Comparison of ENCODE assay signal across 13 cellular contexts in the genomic region with DNA sequence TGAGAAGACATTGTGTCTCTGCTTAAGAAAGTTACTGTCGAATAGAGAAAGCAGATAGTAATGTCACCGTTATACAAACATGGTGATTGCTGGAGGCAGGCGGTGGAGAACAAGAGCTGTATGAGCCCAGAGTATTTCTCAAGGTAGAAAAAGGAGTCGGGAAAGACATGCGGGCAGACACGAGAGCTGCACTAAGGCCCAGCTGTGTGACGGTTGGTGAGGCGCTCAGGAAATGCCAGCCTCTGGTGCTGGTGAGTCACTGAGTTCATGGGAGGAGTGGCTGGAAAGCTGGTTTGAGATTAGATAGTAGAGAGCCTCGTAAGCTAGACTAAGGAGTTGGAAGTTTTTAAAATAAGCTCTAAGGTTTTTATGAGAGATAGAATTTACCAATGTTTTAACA.
DNase-seq lines count a peak whose midpoint lies in the region; ATAC-seq, FAIRE-seq and TF ChIP-seq lines count a peak whose summit lies in the region.
"Had no signal": no experiment of that assay in that cellular context is flagged by ENCODE, and none has a peak within 500 bp of the region (broad histone marks: within the 10 kb centered on the region; RNA-seq: fewer than 3 reads in every experiment).

No MANE protein-coding gene starts in this region.

- H3K14ac ChIP-seq in mesenchymal stem cell (ENCODE audit: low read length in 2 of 2), result no peak overlapping the region

- H3K4me2 ChIP-seq in K562 (ENCODE audit: insufficient read depth, low read length) (peak overlapping the region; percentile 40; the same call in 1 of the 2 replicates), mesenchymal stem cell (ENCODE audit: low read length, poor library complexity, severe bottlenecking) (no peak overlapping the region)
- H3K4me2 ChIP-seq: BLaER1 had no signal

- H3K27me3 Mint-ChIP-seq in type B pancreatic cell, result no peaks in the 10 kb centered on the region
- H3K27me3 Mint-ChIP-seq: activated naive CD8-positive, alpha-beta T cell treated with anti-CD3 and anti-CD28 coated beads, Interleukin-2, amount 10 ng/mL, durations not matched to agents 7 days and 5 days had no signal

- peak; percentile 31 for DNase-seq in Caki2 (ENCODE audit: low read depth)
- DNase-seq in NB4 (ENCODE audit: low read depth), result peak; percentile 94
- DNase-seq in K562 (ENCODE audit: extremely low read depth in 1 of 4, low spot score in 3 of 4), result peak in 2 of 4 experiments; percentile 40 to 46
- peak; percentile 87 for DNase-seq in mesenchymal stem cell
- DNase-seq in DMS53 treated with DMSO at 0.1 percent for 48 hours (lab: John Stamatoyannopoulos, UW; ENCODE audit: unreplicated experiment), result no peak
- no peak for DNase-seq in type B pancreatic cell (ENCODE audit: extremely low spot score, unreplicated experiment)
- DNase-seq in colonic mucosa, result no peak
- no peak for DNase-seq in NCI-H446 (lab: John Stamatoyannopoulos, UW)
- DNase-seq: activated CD4-positive, alpha-beta T cell treated with anti-CD3 and anti-CD28 coated beads, Interleukin-2, amount 50 U/mL, for 48 hours; activated naive CD8-positive, alpha-beta T cell treated with anti-CD3 and anti-CD28 coated beads, Interleukin-2, amount 10 ng/mL, durations not matched to agents 7 days and 5 days; NCI-H2029 had no signal

- in situ Hi-C loops in Caki2 (cut with HindIII; ENCODE audit: low pct_unique_long_range_greater_than_20kb, low sequenced_read_pairs) (no loop called here), K562 (cut with MboI) (no loop called here)

- H3K27ac ChIP-seq in K562 (ENCODE audit: extremely low read depth, low read depth, low read length) (peak overlapping the region; percentile 66; the same call in 2 of the 3 replicates), mesenchymal stem cell (ENCODE audit: low read length, poor library complexity, severe bottlenecking) (no peak overlapping the region), colonic mucosa (no peak overlapping the region)
- H3K27ac ChIP-seq: BLaER1, prostate gland had no signal

- no peak overlapping the region for H2BK5ac ChIP-seq in mesenchymal stem cell (ENCODE audit: low read depth, low read length, poor library complexity, severe bottlenecking)

- no peak overlapping the region for H3K9ac ChIP-seq in K562 (ENCODE audit: insufficient read depth in 1 of 2, low read depth in 2 of 2, low read length in 2 of 2)
- no peak overlapping the region for H3K9ac ChIP-seq in mesenchymal stem cell (ENCODE audit: low read length)
- no peak overlapping the region for H3K9ac ChIP-seq in colonic mucosa (ENCODE audit: low read depth in 2 of 2, low read length in 2 of 2)
- H3K9ac ChIP-seq: BLaER1 had no signal

- peak overlapping the region; percentile 89 for H4K8ac ChIP-seq in mesenchymal stem cell (ENCODE audit: low read length)

- H3K9me3 Mint-ChIP-seq in type B pancreatic cell, result no peaks in the 10 kb centered on the region

- no peak overlapping the region for H4K91ac ChIP-seq in mesenchymal stem cell (ENCODE audit: low read length)

- WGBS in K562 (ENCODE audit: insufficient coverage, low coverage, missing lambda C conversion rate), result 47% methylated on average over 9 of the region's 9 CpGs
- 24% methylated on average over 9 of the region's 9 CpGs for WGBS in mesenchymal stem cell

- intact Hi-C loops in K562 (cut with micrococcal nuclease), result no loop called here
- intact Hi-C loops in colonic mucosa (cut with DNase I), result no loop called here

- POLR2A ChIA-PET in K562 (lab: Yijun Ruan, JAX), result interaction anchor here (0.6 to 0.7 kb wide), 2 partner anchors 19 to 228 kb away, joined by 3 read pairs; no protein-coding TSS in a partner anchor

- H3K18ac ChIP-seq in mesenchymal stem cell (ENCODE audit: low read depth in 1 of 2, low read length in 2 of 2), result peak overlapping the region; percentile 13 to 73

- H2AFZ ChIP-seq in K562 (ENCODE audit: low read depth, low read length), result peak overlapping the region; percentile 87
- H2AFZ ChIP-seq in mesenchymal stem cell (ENCODE audit: low read depth, low read length), result no peak overlapping the region

- peak overlapping the region; percentile 57 for H2AK5ac ChIP-seq in mesenchymal stem cell (ENCODE audit: low read length, severe bottlenecking)

- no peak overlapping the region for H3K27ac Mint-ChIP-seq in type B pancreatic cell
- H3K27ac Mint-ChIP-seq: activated naive CD8-positive, alpha-beta T cell treated with anti-CD3 and anti-CD28 coated beads, Interleukin-2, amount 10 ng/mL, durations not matched to agents 7 days and 5 days had no signal

- TF ChIP-seq RAD21 in K562 (CRISPR knock-in tag; conservative IDR thresholded peaks at IDR 0.05 in 1 of 2, IDR thresholded peaks at IDR 0.05 in 1 of 2), result no peak

- peaks cover 5% of the 10 kb centered on the region; the same call in 2 of the 3 replicates for H3K36me3 ChIP-seq in K562 (ENCODE audit: control insufficient read depth, insufficient read depth, low read length)
- H3K36me3 ChIP-seq in mesenchymal stem cell (ENCODE audit: control insufficient read depth in 1 of 2, insufficient read depth in 2 of 2, low read depth in 1 of 2, low read length in 2 of 2), result no peaks in the 10 kb centered on the region
- no peaks in the 10 kb centered on the region for H3K36me3 ChIP-seq in colonic mucosa
- H3K36me3 ChIP-seq: BLaER1, prostate gland had no signal

- CTCF ChIA-PET in K562 (lab: Yijun Ruan, JAX; ENCODE audit: low intra/inter-chr PET ratio), result no interaction called here

- peaks cover 4% of the 10 kb centered on the region for H3K4me1 Mint-ChIP-seq in type B pancreatic cell (ENCODE audit: unreplicated experiment)

- TF ChIP-seq POLR2A in NB4 (IDR thresholded peaks at IDR 0.05; ENCODE audit: extremely low read depth, insufficient read length) (no peak), K562 (conservative IDR thresholded peaks at IDR 0.05) (no peak)

- H2BK120ac ChIP-seq in mesenchymal stem cell (ENCODE audit: low read depth, low read length), result no peak overlapping the region

- no peaks in the 10 kb centered on the region for H3K79me1 ChIP-seq in mesenchymal stem cell (replicated peaks; ENCODE audit: low read length, poor library complexity, severe bottlenecking)

- TF ChIP-seq CTCF in NB4 (IDR thresholded peaks at IDR 0.05; ENCODE audit: low read depth, low read length) (no peak), K562 (IDR thresholded peaks at IDR 0.05 in 2 of 3, conservative IDR thresholded peaks at IDR 0.05 in 1 of 3; ENCODE audit: insufficient read depth in 2 of 3, low read depth in 1 of 3, low read length in 3 of 3) (no peak), type B pancreatic cell (conservative IDR thresholded peaks at IDR 0.05) (no peak), colonic mucosa (IDR thresholded peaks at IDR 0.05) (no peak)

- H3K4me1 ChIP-seq in K562 (replicated peaks in 1 of 2; ENCODE audit: control insufficient read depth in 2 of 2, insufficient read depth in 2 of 2, low read length in 2 of 2), result peaks cover 5 to 12% of the 10 kb centered on the region in 2 experiments; a peak in 4 of 5 replicates
- H3K4me1 ChIP-seq in mesenchymal stem cell (ENCODE audit: control insufficient read depth, insufficient read depth, low read depth, low read length), result peaks cover 8% of the 10 kb centered on the region
- no peaks in the 10 kb centered on the region for H3K4me1 ChIP-seq in colonic mucosa
- H3K4me1 ChIP-seq: prostate gland had no signal

- peak overlapping the region; percentile 54 to 62 for H3K4ac ChIP-seq in mesenchymal stem cell (ENCODE audit: low read depth in 1 of 2, low read length in 2 of 2)

- peak; percentile 23 for FAIRE-seq in K562 (lab: Jason Lieb, UNC)

- H3K4me3 Mint-ChIP-seq in type B pancreatic cell, result no peak overlapping the region
- H3K4me3 Mint-ChIP-seq: activated naive CD8-positive, alpha-beta T cell treated with anti-CD3 and anti-CD28 coated beads, Interleukin-2, amount 10 ng/mL, durations not matched to agents 7 days and 5 days had no signal

- H3K27me3 ChIP-seq in K562 (ENCODE audit: control insufficient read depth in 2 of 2, insufficient read depth in 2 of 2, low read length in 2 of 2), result no peaks in the 10 kb centered on the region
- no peaks in the 10 kb centered on the region for H3K27me3 ChIP-seq in mesenchymal stem cell (ENCODE audit: control insufficient read depth in 1 of 2, insufficient read depth in 1 of 2, low read length in 2 of 2)
- H3K27me3 ChIP-seq in colonic mucosa, result no peaks in the 10 kb centered on the region
- H3K27me3 ChIP-seq: BLaER1 had no signal

- H2BK15ac ChIP-seq in mesenchymal stem cell (ENCODE audit: low read depth, poor library complexity, severe bottlenecking), result peak overlapping the region; percentile 13

- no peak overlapping the region for H3K23ac ChIP-seq in mesenchymal stem cell (ENCODE audit: low read length in 2 of 2)

- H4K20me1 ChIP-seq in K562 (replicated peaks; ENCODE audit: control insufficient read depth, insufficient read depth, low read length), result no peaks in the 10 kb centered on the region
- H4K20me1 ChIP-seq: BLaER1 had no signal

- H2BK12ac ChIP-seq in mesenchymal stem cell (ENCODE audit: low read length in 2 of 2), result peak overlapping the region in 1 of 2 experiments; percentile 71

- TF ChIP-seq EP300 in K562 (IDR thresholded peaks at IDR 0.05; ENCODE audit: low read length), result peak; percentile 48; the same call in 1 of the 2 replicates

- no peaks in the 10 kb centered on the region for H3K36me3 Mint-ChIP-seq in type B pancreatic cell
- H3K36me3 Mint-ChIP-seq: activated naive CD8-positive, alpha-beta T cell treated with anti-CD3 and anti-CD28 coated beads, Interleukin-2, amount 10 ng/mL, durations not matched to agents 7 days and 5 days had no signal

- H3K79me2 ChIP-seq in K562 (ENCODE audit: control insufficient read depth, insufficient read depth, low read length), result no peaks in the 10 kb centered on the region

- no peak overlapping the region for H3K4me3 ChIP-seq in NB4 (ENCODE audit: low read depth, low read length)
- no peak overlapping the region for H3K4me3 ChIP-seq in K562
- H3K4me3 ChIP-seq in mesenchymal stem cell (ENCODE audit: insufficient read depth in 1 of 2, low read depth in 1 of 2, low read length in 2 of 2), result no peak overlapping the region
- no peak overlapping the region for H3K4me3 ChIP-seq in colonic mucosa
- H3K4me3 ChIP-seq: BLaER1, prostate gland had no signal

- BruUV-seq in K562 (replicated peaks; lab: Mats Ljungman, UMichigan), result no TSS peak

- no peaks in the 10 kb centered on the region for H3K9me1 ChIP-seq in K562 (ENCODE audit: control insufficient read depth, insufficient read depth, low read length)

- ATAC-seq in K562, result peak; percentile 66

- H3K9me3 ChIP-seq in K562 (replicated peaks; ENCODE audit: control insufficient read depth, insufficient read depth, low read depth, low read length) (0 out of 2 replicates have a peak, but pooled peaks cover 6% of the 10 kb centered on the region), mesenchymal stem cell (ENCODE audit: control insufficient read depth, low read length) (no peaks in the 10 kb centered on the region), colonic mucosa (no peaks in the 10 kb centered on the region)
- H3K9me3 ChIP-seq: prostate gland had no signal

Comparison
In these comparisons a context has a peak if more than half of its experiments do, and no peak if none do; other contexts are left out.
1. DNase-seq: peak in Caki2 (single experiment), NB4 (single experiment) and mesenchymal stem cell (single experiment); none in DMS53 treated with DMSO at 0.1 percent for 48 hours (single experiment), type B pancreatic cell (single experiment), colonic mucosa (single experiment) and NCI-H446 (0 of 2).